In the genomic region with DNA sequence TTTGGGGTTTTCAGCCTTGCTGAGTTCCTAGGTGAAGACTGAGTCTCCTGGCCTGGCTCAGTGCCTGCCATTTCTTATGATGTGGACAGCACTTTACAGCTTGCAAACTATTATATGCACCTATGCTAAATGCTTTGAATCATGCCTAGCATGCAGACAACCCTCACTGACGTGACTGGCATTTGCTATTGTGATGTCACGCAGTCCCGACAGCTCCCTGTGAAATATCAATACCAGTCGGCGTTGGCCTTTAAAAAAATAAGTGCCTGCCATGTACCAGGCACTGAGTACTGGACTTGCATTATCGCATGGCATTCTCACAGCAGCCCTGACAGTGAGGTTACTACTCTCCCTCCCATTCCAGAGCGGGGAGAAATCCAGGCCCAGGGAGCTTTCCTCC, we compare ENCODE assay signal across 35 cellular contexts.
"Had no signal": no experiment of that assay in that cellular context is flagged by ENCODE, and none has a peak within 500 bp of the region (broad histone marks: within the 10 kb centered on the region; RNA-seq: fewer than 3 reads in every experiment).

No MANE protein-coding gene starts in this region.

- H3K9me3 ChIP-seq: gastrocnemius medialis, left lung, mucosa of descending colon, neutrophil, ovary, prostate gland, sigmoid colon, uterus had no signal

- DNase-seq: activated CD4-positive, alpha-beta T cell treated with anti-CD3 and anti-CD28 coated beads for 48 hours; activated CD4-positive, alpha-beta T cell treated with anti-CD3 and anti-CD28 coated beads, Interleukin-2, amount 50 U/mL, for 48 hours; activated CD8-positive, alpha-beta memory T cell treated with anti-CD3 and anti-CD28 coated beads for 24 hours; activated gamma-delta T cell treated with Interleukin-2 at 50 U/mL for 16 hours; activated naive CD4-positive, alpha-beta T cell treated with anti-CD3 and anti-CD28 coated beads, Interleukin-2, amount 50 U/mL, for 16 hours; amygdala; central memory CD4-positive, alpha-beta T cell; dermis blood vessel endothelial cell; effector CD4-positive, alpha-beta T cell; gastrocnemius medialis; glutamatergic neuron; left lung; mucosa of descending colon; ovary; retina; sigmoid colon; small intestine; stimulated activated CD4-positive, alpha-beta T cell treated with anti-CD3 and anti-CD28 coated beads, Interleukin-4, amount 100 ng/mL, for 24 hours; stimulated activated naive CD8-positive, alpha-beta T cell treated with anti-CD3 and anti-CD28 coated beads, Interleukin-15, amount 100 ng/mL, for 72 hours; substantia nigra; T-helper 9 cell; uterus; WERI-Rb-1 had no signal

- H3K27me3 ChIP-seq: gastrocnemius medialis, left lung, neutrophil, ovary, uterus had no signal

- ATAC-seq: activated CD4-positive, CD25-positive, alpha-beta regulatory T cell treated with anti-CD3 and anti-CD28 coated beads, Interleukin-2, amount 50 U/mL, for 24 hours; activated T-helper 17 cell treated with anti-CD3 and anti-CD28 coated beads, Interleukin-2, amount 50 U/mL, for 72 hours; gastrocnemius medialis; left lung; mucosa of descending colon; natural killer cell treated with Interleukin-12 subunit alpha and Interleukin-12 subunit beta and Interleukin-15 and Interleukin-18, amount 100 ng/mL, for 72 hours; stimulated activated effector memory CD8-positive, alpha-beta T cell treated with anti-CD3 and anti-CD28 coated beads, Interleukin-12 subunit alpha, Interleukin-12 subunit beta, amount 100 ng/mL, for 72 hours; stimulated activated naive CD8-positive, alpha-beta T cell treated with anti-CD3 and anti-CD28 coated beads, Interleukin-15, amount 100 ng/mL, for 72 hours had no signal

- H3K27ac Mint-ChIP-seq: activated T-helper 17 cell treated with anti-CD3 and anti-CD28 coated beads, Interleukin-2, amount 50 U/mL, for 72 hours; natural killer cell treated with Interleukin-12 subunit alpha and Interleukin-12 subunit beta and Interleukin-15 and Interleukin-18, amount 100 ng/mL, for 72 hours; stimulated activated effector memory CD8-positive, alpha-beta T cell treated with anti-CD3 and anti-CD28 coated beads, Interleukin-12 subunit alpha, Interleukin-12 subunit beta, amount 100 ng/mL, for 72 hours; T-helper 1 cell treated with Interleukin-12 subunit alpha and Interleukin-12 subunit beta and Interleukin-4 antibody, amounts not matched to agents 30 μg/mL and 1 μg/mL, for 36 hours; type B pancreatic cell had no signal

- H3K36me3 ChIP-seq: gastrocnemius medialis, neutrophil, ovary, uterus had no signal

- H3K4me3 ChIP-seq: gastrocnemius medialis, left lung, lung, mucosa of descending colon, ovary, prostate gland, sigmoid colon, uterus had no signal

- H3K27ac ChIP-seq: gastrocnemius medialis, left lung, neutrophil, ovary, prostate gland, sigmoid colon, uterus, WERI-Rb-1 had no signal

- H3K4me3 Mint-ChIP-seq: activated T-helper 17 cell treated with anti-CD3 and anti-CD28 coated beads, Interleukin-2, amount 50 U/mL, for 72 hours; natural killer cell treated with Interleukin-12 subunit alpha and Interleukin-12 subunit beta and Interleukin-15 and Interleukin-18, amount 100 ng/mL, for 72 hours; stimulated activated effector memory CD8-positive, alpha-beta T cell treated with anti-CD3 and anti-CD28 coated beads, Interleukin-12 subunit alpha, Interleukin-12 subunit beta, amount 100 ng/mL, for 72 hours; stimulated activated naive CD8-positive, alpha-beta T cell treated with anti-CD3 and anti-CD28 coated beads, Interleukin-15, amount 100 ng/mL, for 72 hours; T-helper 1 cell treated with Interleukin-12 subunit alpha and Interleukin-12 subunit beta and Interleukin-4 antibody, amounts not matched to agents 30 μg/mL and 1 μg/mL, for 36 hours; type B pancreatic cell had no signal

- H3K4me1 Mint-ChIP-seq: activated T-helper 17 cell treated with anti-CD3 and anti-CD28 coated beads, Interleukin-2, amount 50 U/mL, for 72 hours; stimulated activated naive CD8-positive, alpha-beta T cell treated with anti-CD3 and anti-CD28 coated beads, Interleukin-15, amount 100 ng/mL, for 72 hours had no signal

- H3K9me3 Mint-ChIP-seq: activated T-helper 17 cell treated with anti-CD3 and anti-CD28 coated beads, Interleukin-2, amount 50 U/mL, for 72 hours; natural killer cell treated with Interleukin-12 subunit alpha and Interleukin-12 subunit beta and Interleukin-15 and Interleukin-18, amount 100 ng/mL, for 72 hours; stimulated activated effector memory CD8-positive, alpha-beta T cell treated with anti-CD3 and anti-CD28 coated beads, Interleukin-12 subunit alpha, Interleukin-12 subunit beta, amount 100 ng/mL, for 72 hours; stimulated activated naive CD8-positive, alpha-beta T cell treated with anti-CD3 and anti-CD28 coated beads, Interleukin-15, amount 100 ng/mL, for 72 hours; T-helper 1 cell treated with Interleukin-12 subunit alpha and Interleukin-12 subunit beta and Interleukin-4 antibody, amounts not matched to agents 30 μg/mL and 1 μg/mL, for 36 hours; type B pancreatic cell had no signal

- FAIRE-seq: colon, endometrium, islet of Langerhans, small intestine had no signal

- H3K27me3 Mint-ChIP-seq: activated T-helper 17 cell treated with anti-CD3 and anti-CD28 coated beads, Interleukin-2, amount 50 U/mL, for 72 hours; natural killer cell treated with Interleukin-12 subunit alpha and Interleukin-12 subunit beta and Interleukin-15 and Interleukin-18, amount 100 ng/mL, for 72 hours; stimulated activated naive CD8-positive, alpha-beta T cell treated with anti-CD3 and anti-CD28 coated beads, Interleukin-15, amount 100 ng/mL, for 72 hours; type B pancreatic cell had no signal

- H3K4me1 ChIP-seq: prostate gland, uterus had no signal
